Comparison of ENCODE assay signal across 21 cellular contexts in the genomic region with DNA sequence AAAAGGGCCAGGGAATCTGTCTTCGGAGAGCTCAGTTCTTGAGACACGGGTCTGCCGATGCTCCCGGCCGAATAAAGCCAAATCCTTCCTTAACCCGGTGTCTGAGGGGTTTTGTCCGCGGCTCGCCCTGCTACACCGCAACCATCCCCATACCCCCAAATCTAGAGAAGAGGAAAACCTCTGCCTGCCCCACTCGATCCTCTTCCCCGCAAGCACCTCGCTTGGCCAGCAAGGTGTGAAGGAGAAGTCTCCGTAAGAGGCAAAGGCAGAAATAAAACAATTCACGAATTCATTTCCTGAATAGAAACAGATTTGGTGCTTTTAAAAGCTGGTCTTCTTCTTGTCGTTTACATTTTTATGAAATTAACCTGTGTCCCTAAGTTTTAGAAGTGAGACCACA.
DNase-seq lines count a peak whose midpoint lies in the region; FAIRE-seq and TF ChIP-seq lines count a peak whose summit lies in the region.
"Had no signal": no experiment of that assay in that cellular context is flagged by ENCODE, and none has a peak within 500 bp of the region (broad histone marks: within the 10 kb centered on the region; RNA-seq: fewer than 3 reads in every experiment).

No MANE protein-coding gene starts in this region.

- H4K5ac ChIP-seq in H1 (ENCODE audit: insufficient read length, low read depth, low read length): no peak overlapping the region

- WGBS in H1 (ENCODE audit: extremely low coverage in 1 of 2, insufficient coverage in 1 of 2, insufficient read length in 1 of 2, insufficient replicate concordance in 2 of 2, low coverage in 1 of 2, low lambda C conversion rate in 2 of 2, missing lambda C conversion rate in 1 of 2), 2 experiments: 69% methylated on average over 16 of the region's 16 CpGs; no CpG with 5 or more reads in 1 of the 2 experiments
- 70 to 87% methylated on average over 16 of the region's 16 CpGs for WGBS in sigmoid colon, 2 donors

- H3K9ac ChIP-seq in BLaER1 (no peak overlapping the region), H1 (replicated peaks in 1 of 4; ENCODE audit: extremely low read depth in 1 of 4, low read depth in 3 of 4, low read length in 3 of 4) (no peak overlapping the region)
- H3K9ac ChIP-seq: KMS-11 had no signal

- H3K4me1 ChIP-seq in BLaER1 (peaks cover 12% of the 10 kb centered on the region; the same call in 1 of the 2 replicates), Caco-2 (peaks cover 11% of the 10 kb centered on the region), H1 (replicated peaks in 1 of 4; ENCODE audit: control insufficient read depth in 3 of 4, insufficient read depth in 4 of 4, low read length in 3 of 4) (peaks cover 0 to 28% (median 18%) of the 10 kb centered on the region in 4 experiments; a peak in 6 of 7 replicates), sigmoid colon (no peaks in the 10 kb centered on the region)
- H3K4me1 ChIP-seq: HAP-1, Peyer's patch had no signal

- H2BK15ac ChIP-seq in H1 (ENCODE audit: low read length): no peak overlapping the region

- CTCF ChIA-PET in Caco-2 (lab: Charles Lee): no interaction called here
- CTCF ChIA-PET in H1 (lab: Charles Lee; ENCODE audit: partially characterized antibody): interaction anchor here (0.7 to 4.7 kb wide), 7 partner anchors 9 to 203 kb away, joined by 3 to 23 read pairs (median 3); no protein-coding TSS in a partner anchor

- no peaks in the 10 kb centered on the region for H3K79me2 ChIP-seq in H1 (ENCODE audit: control insufficient read depth in 1 of 2, insufficient read depth in 2 of 2, low read length in 2 of 2)

- H4K20me1 ChIP-seq in BLaER1 (no peaks in the 10 kb centered on the region; the same call in 1 of the 2 replicates), H1 (replicated peaks in 1 of 2; ENCODE audit: control insufficient read depth in 1 of 2, insufficient read depth in 2 of 2, low read length in 2 of 2) (no peaks in the 10 kb centered on the region)

- H3K4me2 ChIP-seq in BLaER1: peak overlapping the region; percentile 36
- peak overlapping the region in 1 of 2 experiments; percentile 5; a peak in 1 of 4 replicates for H3K4me2 ChIP-seq in H1 (ENCODE audit: insufficient read depth in 1 of 2, low read depth in 2 of 2, low read length in 2 of 2)
- H3K4me2 ChIP-seq: KMS-11 had no signal

- peaks cover 17% of the 10 kb centered on the region for H3K4me1 Mint-ChIP-seq in Caco-2 (ENCODE audit: low read depth, unreplicated experiment)
- H3K4me1 Mint-ChIP-seq: CD8-positive, alpha-beta memory T cell had no signal

- peak overlapping the region; percentile 32; the same call in 1 of the 2 replicates for H3K18ac ChIP-seq in H1 (ENCODE audit: extremely low read depth, low read length)

- 0 out of 2 replicates have a peak, but pooled peaks cover 2% of the 10 kb centered on the region for H3K79me1 ChIP-seq in H1 (ENCODE audit: low read depth, low read length)

- H3K56ac ChIP-seq in H1 (replicated peaks; ENCODE audit: insufficient read length, low read depth, low read length): no peak overlapping the region

- H3K23ac ChIP-seq in H1 (ENCODE audit: insufficient read length): no peak overlapping the region

- peak overlapping the region; percentile 88 for H2BK120ac ChIP-seq in H1 (replicated peaks; ENCODE audit: low read depth, low read length)

- no peak overlapping the region for H2BK12ac ChIP-seq in H1 (ENCODE audit: low read depth, low read length)

- TF ChIP-seq RAD21 in H1 (IDR thresholded peaks at IDR 0.05 in 1 of 2, conservative IDR thresholded peaks at IDR 0.05 in 1 of 2; ENCODE audit: low read depth in 2 of 2, low read length in 2 of 2): no peak

- no peak overlapping the region for H2AK5ac ChIP-seq in H1 (ENCODE audit: low read depth, low read length)

- H3K27me3 Mint-ChIP-seq in Caco-2 (ENCODE audit: insufficient read depth, unreplicated experiment): peaks cover 3% of the 10 kb centered on the region

- no peak overlapping the region for H4K8ac ChIP-seq in H1 (ENCODE audit: extremely low read depth, insufficient read depth, low read length)

- H3K23me2 ChIP-seq in H1 (ENCODE audit: low read depth, low read length): peaks cover 8% of the 10 kb centered on the region; the same call in 1 of the 2 replicates

- no peak for DNase-seq in Caco-2
- no peak for DNase-seq in H1 (ENCODE audit: low read depth in 1 of 2, low spot score in 2 of 2)
- peak; percentile 22 for DNase-seq in sigmoid colon
- no peak for DNase-seq in occipital lobe (lab: John Stamatoyannopoulos, UW)
- no peak for DNase-seq in D341Med (ENCODE audit: low spot score)
- no peak for DNase-seq in NCI-H2029 treated with DMSO at 0.1 percent for 48 hours (lab: John Stamatoyannopoulos, UW)
- DNase-seq: C1 segment of cervical spinal cord, DND-41, NCI-H1105, NCI-H146, NCI-H2171, NCI-H524, NCI-H774 had no signal

- TF ChIP-seq CTCF in Caco-2 (IDR thresholded peaks at IDR 0.05; ENCODE audit: insufficient read depth in 1 of 2, low read depth in 1 of 2, low read length in 1 of 2, severe bottlenecking in 1 of 2, unreplicated experiment in 1 of 2) (no peak), H1 (IDR thresholded peaks at IDR 0.05; ENCODE audit: control extremely low read depth in 1 of 3, insufficient read depth in 1 of 3, low read depth in 1 of 3, low read length in 3 of 3) (no peak), sigmoid colon (IDR thresholded peaks at IDR 0.05) (no peak)

- BruUV-seq in Caco-2 (replicated peaks; lab: Mats Ljungman, UMichigan): TSS peak; percentile 75

- no peak overlapping the region for H2BK20ac ChIP-seq in H1 (ENCODE audit: low read length)

- no peak overlapping the region for H2AFZ ChIP-seq in H1 (ENCODE audit: low read length)

- TF ChIP-seq POLR2A in H1 (IDR thresholded peaks at IDR 0.05; ENCODE audit: control extremely low read depth in 1 of 2, low read depth in 2 of 2, low read length in 2 of 2) (no peak), sigmoid colon (IDR thresholded peaks at IDR 0.05) (no peak)

- no peak overlapping the region for H3K14ac ChIP-seq in H1 (ENCODE audit: insufficient read length)

- H2BK5ac ChIP-seq in H1 (ENCODE audit: low read depth, low read length): no peak overlapping the region

- no peak for FAIRE-seq in H1 (lab: Jason Lieb, UNC)
- FAIRE-seq: D721Med, GM12878, HTR-8/SVneo had no signal

- POLR2A ChIA-PET in Caco-2 (lab: Charles Lee): no interaction called here
- POLR2A ChIA-PET in H1 (lab: Charles Lee; ENCODE audit: partially characterized antibody): interaction anchor here (1.9 kb wide), 1 partner anchor 10 kb away, joined by 6 read pairs; no protein-coding TSS in a partner anchor

- no peak overlapping the region for H3K4me3 ChIP-seq in BLaER1
- H3K4me3 ChIP-seq in Caco-2 (ENCODE audit: low read depth, low read length): no peak overlapping the region; the same call in 1 of the 2 replicates
- 0 out of 8 replicates have a peak overlapping the region, but pooled peaks of 1 of the 4 experiments have one; percentile 5 for H3K4me3 ChIP-seq in H1 (ENCODE audit: extremely low read depth in 1 of 4, insufficient read depth in 2 of 4, low read depth in 3 of 4, low read length in 4 of 4)
- H3K4me3 ChIP-seq in sigmoid colon: no peak overlapping the region
- H3K4me3 ChIP-seq: GM12878, HAP-1, Peyer's patch had no signal

- no peak overlapping the region for H3K4ac ChIP-seq in H1 (replicated peaks; ENCODE audit: insufficient read length, low read depth, low read length)

- H4K91ac ChIP-seq in H1 (replicated peaks; ENCODE audit: insufficient read length, low read length): no peak overlapping the region

- peak overlapping the region; percentile 63 for H3K4me3 Mint-ChIP-seq in Caco-2 (ENCODE audit: unreplicated experiment)
- H3K4me3 Mint-ChIP-seq: CD8-positive, alpha-beta memory T cell had no signal

- H3K9me3 ChIP-seq in BLaER1 (no peaks in the 10 kb centered on the region), Caco-2 (no peaks in the 10 kb centered on the region), H1 (ENCODE audit: insufficient read depth in 2 of 2, low read depth in 1 of 2, low read length in 1 of 2) (no peaks in the 10 kb centered on the region; a peak in 1 of 4 replicates), sigmoid colon (no peaks in the 10 kb centered on the region)
- H3K9me3 ChIP-seq: HAP-1, Peyer's patch had no signal

- H3K27ac ChIP-seq in BLaER1 (no peak overlapping the region), H1 (ENCODE audit: low read depth, low read length) (no peak overlapping the region), sigmoid colon (no peak overlapping the region)
- H3K27ac ChIP-seq: KMS-11, Peyer's patch had no signal

- no peaks in the 10 kb centered on the region for H3K9me3 Mint-ChIP-seq in Caco-2 (ENCODE audit: unreplicated experiment)
- H3K9me3 Mint-ChIP-seq: CD8-positive, alpha-beta memory T cell had no signal

- intact Hi-C loops in Caco-2 (cut with micrococcal nuclease; ENCODE audit: unreplicated experiment): no loop called here
- intact Hi-C loops in sigmoid colon (cut with DNase I): no loop called here

- H3K36me3 Mint-ChIP-seq in Caco-2 (ENCODE audit: insufficient read depth, unreplicated experiment): no peaks in the 10 kb centered on the region
- H3K36me3 Mint-ChIP-seq: CD8-positive, alpha-beta memory T cell had no signal

- H3K36me3 ChIP-seq in BLaER1: no peaks in the 10 kb centered on the region
- no peaks in the 10 kb centered on the region for H3K36me3 ChIP-seq in Caco-2 (ENCODE audit: control insufficient read depth, insufficient read depth, low read length)
- no peaks in the 10 kb centered on the region for H3K36me3 ChIP-seq in H1 (ENCODE audit: control insufficient read depth in 2 of 4, insufficient read depth in 4 of 4, low read length in 3 of 4)
- H3K36me3 ChIP-seq in sigmoid colon: no peaks in the 10 kb centered on the region
- H3K36me3 ChIP-seq: HAP-1, Peyer's patch had no signal

- peak overlapping the region; percentile 75 for H3K27ac Mint-ChIP-seq in Caco-2 (ENCODE audit: unreplicated experiment)
- H3K27ac Mint-ChIP-seq: CD8-positive, alpha-beta memory T cell had no signal

- no peak for TF ChIP-seq EP300 in H1 (IDR thresholded peaks at IDR 0.05; ENCODE audit: borderline replicate concordance in 1 of 2, low read depth in 2 of 2, low read length in 2 of 2)
- TF ChIP-seq EP300 in sigmoid colon (IDR thresholded peaks at IDR 0.05): no peak

- H3K27me3 ChIP-seq in BLaER1 (peaks cover 76% of the 10 kb centered on the region), Caco-2 (replicated peaks; ENCODE audit: control insufficient read depth, insufficient read depth, low read length) (no peaks in the 10 kb centered on the region), H1 (replicated peaks in 1 of 4; ENCODE audit: control insufficient read depth in 3 of 4, extremely low read depth in 1 of 4, insufficient read depth in 3 of 4, low read length in 3 of 4) (peaks cover 0 to 24% (median 14%) of the 10 kb centered on the region in 4 experiments; a peak in 4 of 7 replicates), sigmoid colon (peaks cover 15 to 78% (median 47%) of the 10 kb centered on the region in 3 donors)

TF ChIP-seq in H1, 55 proteins besides CTCF, POLR2A, EP300 and RAD21:
- no peak for TF ChIP-seq HDAC2 (IDR thresholded peaks at IDR 0.05; ENCODE audit: borderline replicate concordance in 1 of 2, low read depth in 2 of 2, low read length in 2 of 2)
- TF ChIP-seq NRF1 (IDR thresholded peaks at IDR 0.05; ENCODE audit: low read depth, low read length): no peak
- TF ChIP-seq TEAD4 (IDR thresholded peaks at IDR 0.05; ENCODE audit: low read depth, low read length): no peak
TF ChIP-seq in H1: peak in this region for 0.
